In genomic region chr1:145508053-145508452, GRCh38 we compare ENCODE assay signal across 7 cellular contexts.
DNase-seq lines count a peak whose midpoint lies in the region; ATAC-seq, FAIRE-seq and TF ChIP-seq lines count a peak whose summit lies in the region.
"Not testable (repeated sequence)": the region's sequence is repeated elsewhere in the genome, so short reads cannot be mapped to it uniquely, and the experiment has no call there.

No MANE protein-coding gene starts in this region.

- CTCF ChIA-PET in activated CD4-positive, alpha-beta T cell treated with anti-CD3 and anti-CD28 coated beads for 36 hours (lab: Charles Lee) = not testable (repeated sequence)

- not testable (repeated sequence) for H3K9me3 Mint-ChIP-seq in activated CD4-positive, alpha-beta T cell treated with anti-CD3 and anti-CD28 coated beads for 36 hours (ENCODE audit: low read depth); effector memory CD8-positive, alpha-beta T cell

- H3K4me3 ChIP-seq in left lung, pancreas: not testable (repeated sequence)

- not testable (repeated sequence) for H3K36me3 Mint-ChIP-seq in activated CD4-positive, alpha-beta T cell treated with anti-CD3 and anti-CD28 coated beads for 36 hours (ENCODE audit: low read depth); effector memory CD8-positive, alpha-beta T cell (ENCODE audit: insufficient read depth)

- POLR2A ChIA-PET in activated CD4-positive, alpha-beta T cell treated with anti-CD3 and anti-CD28 coated beads for 36 hours (lab: Charles Lee) = not testable (repeated sequence)

- not testable (repeated sequence) for H3K4me1 Mint-ChIP-seq in activated CD4-positive, alpha-beta T cell treated with anti-CD3 and anti-CD28 coated beads for 36 hours; effector memory CD8-positive, alpha-beta T cell (ENCODE audit: low read depth in 2 of 2)

- intact Hi-C loops in activated CD4-positive, alpha-beta T cell treated with anti-CD3 and anti-CD28 coated beads for 36 hours (cut with DNase I, micrococcal nuclease); left lung (cut with DNase I); pancreas (cut with DNase I): not testable (repeated sequence)

- H3K27me3 Mint-ChIP-seq in activated CD4-positive, alpha-beta T cell treated with anti-CD3 and anti-CD28 coated beads for 36 hours; effector memory CD8-positive, alpha-beta T cell: not testable (repeated sequence)

- DNase-seq in activated CD4-positive, alpha-beta T cell treated with anti-CD3 and anti-CD28 coated beads for 36 hours; effector memory CD8-positive, alpha-beta T cell; left lung; pancreas: not testable (repeated sequence)

- not testable (repeated sequence) for FAIRE-seq in pancreas (lab: Jason Lieb, UNC)

- ATAC-seq in GM18517 (IDR thresholded peaks at IDR 0.05; ENCODE audit: unreplicated experiment) = peak; percentile 73
- ATAC-seq in GM21723 (IDR thresholded peaks at IDR 0.05; ENCODE audit: unreplicated experiment) = peak; percentile 57
- peak; percentile 64 for ATAC-seq in HG03432 (IDR thresholded peaks at IDR 0.05; ENCODE audit: unreplicated experiment)
- peak; percentile 51 for ATAC-seq in activated CD4-positive, alpha-beta T cell treated with anti-CD3 and anti-CD28 coated beads for 36 hours
- ATAC-seq in effector memory CD8-positive, alpha-beta T cell (replicated peaks) = peak; percentile 67
- peak; percentile 96 for ATAC-seq in left lung
- ATAC-seq in pancreas = peak; percentile 83 to 93 (median 92)

- not testable (repeated sequence) for H3K27ac ChIP-seq in left lung, pancreas

- no CpG with 5 or more reads among the region's 1 CpG for WGBS in pancreas, 2 donors

- H3K9me3 ChIP-seq in left lung, pancreas: not testable (repeated sequence)

- not testable (repeated sequence) for H3K27ac Mint-ChIP-seq in activated CD4-positive, alpha-beta T cell treated with anti-CD3 and anti-CD28 coated beads for 36 hours; effector memory CD8-positive, alpha-beta T cell

- H3K4me1 ChIP-seq in left lung, pancreas: not testable (repeated sequence)

- not testable (repeated sequence) for TF ChIP-seq CTCF in left lung (IDR thresholded peaks at IDR 0.05); pancreas (IDR thresholded peaks at IDR 0.05)

- not testable (repeated sequence) for H3K27me3 ChIP-seq in left lung, pancreas

- H3K4me3 Mint-ChIP-seq in activated CD4-positive, alpha-beta T cell treated with anti-CD3 and anti-CD28 coated beads for 36 hours; effector memory CD8-positive, alpha-beta T cell: not testable (repeated sequence)

- H3K36me3 ChIP-seq in left lung, pancreas: not testable (repeated sequence)
